9 cellular contexts compared by ENCODE assay signal in genomic region chr2:203330434-203330833, GRCh38. TPM values are rescaled to one million over a fixed set of nuclear protein-coding genes. Genes with fewer than 3 reads are reported as not detected.
A peak's percentile ranks its signal among the peaks of the same experiment; 100 is the strongest.
DNase-seq lines count a peak whose midpoint lies in the region; ATAC-seq, FAIRE-seq and TF ChIP-seq lines count a peak whose summit lies in the region.
"Had no signal": no experiment of that assay in that cellular context is flagged by ENCODE, and none has a peak within 500 bp of the region (broad histone marks: within the 10 kb centered on the region; RNA-seq: fewer than 3 reads in every experiment).

No MANE protein-coding gene starts in this region.

- H3K9ac ChIP-seq in PC-3 (ENCODE audit: low read length), result peak overlapping the region; percentile 93; the same call in 1 of the 2 replicates
- no peak overlapping the region for H3K9ac ChIP-seq in fibroblast of lung (ENCODE audit: insufficient read depth, low read length)

- H3K9me3 ChIP-seq in A549 (no peaks in the 10 kb centered on the region), DOHH2 (ENCODE audit: control insufficient read depth, insufficient read depth, low read length) (no peaks in the 10 kb centered on the region), PC-3 (ENCODE audit: low read length) (no peaks in the 10 kb centered on the region), fibroblast of lung (ENCODE audit: control insufficient read depth, insufficient read depth, low read depth, low read length) (no peaks in the 10 kb centered on the region)

- BruUV-seq in PC-3 (replicated peaks; lab: Mats Ljungman, UMichigan), result no TSS peak

- H3K9me2 ChIP-seq in DOHH2 (replicated peaks; ENCODE audit: control insufficient read depth, low read length) (no peaks in the 10 kb centered on the region), PC-3 (replicated peaks; ENCODE audit: low read length) (no peaks in the 10 kb centered on the region)

- ATAC-seq in A549 (no peak), PC-3 (0 out of 2 replicates have a peak, but pooled peaks have one; percentile 7), HG03045 (IDR thresholded peaks at IDR 0.05; ENCODE audit: unreplicated experiment) (no peak), GM19351 (IDR thresholded peaks at IDR 0.05; ENCODE audit: unreplicated experiment) (no peak)

- TF ChIP-seq RAD21 in A549 (conservative IDR thresholded peaks at IDR 0.05 in 1 of 2, IDR thresholded peaks at IDR 0.05 in 1 of 2), result no peak

- no peak for FAIRE-seq in A549 (lab: Jason Lieb, UNC)

- H3K4me2 ChIP-seq in A549 (peak overlapping the region; percentile 81), DOHH2 (ENCODE audit: low read length) (peak overlapping the region; percentile 94), PC-3 (ENCODE audit: low read length) (peak overlapping the region; percentile 83), fibroblast of lung (ENCODE audit: extremely low read depth, insufficient read depth, low read length) (peak overlapping the region; percentile 55)

- H2AFZ ChIP-seq in PC-3 (ENCODE audit: low read length), result no peak overlapping the region
- H2AFZ ChIP-seq in fibroblast of lung (ENCODE audit: low read length), result no peak overlapping the region

- H3K27me3 ChIP-seq in DOHH2 (ENCODE audit: control insufficient read depth, low read length) (no peaks in the 10 kb centered on the region), PC-3 (ENCODE audit: low read length) (no peaks in the 10 kb centered on the region), fibroblast of lung (ENCODE audit: control insufficient read depth, insufficient read depth, low read length) (no peaks in the 10 kb centered on the region)

- intact Hi-C loops in PC-3 (cut with micrococcal nuclease), result loop anchor here (5.0 kb wide), 1 partner anchor 122 kb away; no protein-coding TSS in a partner anchor

- no peak for TF ChIP-seq POLR2A in A549 (IDR thresholded peaks at IDR 0.05; ENCODE audit: low read length)

- peaks cover 68% of the 10 kb centered on the region for H3K79me2 ChIP-seq in DOHH2 (ENCODE audit: control insufficient read depth, low read length)
- peaks cover 73% of the 10 kb centered on the region for H3K79me2 ChIP-seq in PC-3 (ENCODE audit: low read length)
- H3K79me2 ChIP-seq in fibroblast of lung (ENCODE audit: control insufficient read depth, insufficient read depth, low read length), result peaks cover 64% of the 10 kb centered on the region

- H3K36me3 ChIP-seq in DOHH2 (ENCODE audit: control insufficient read depth, low read length) (peaks cover 5% of the 10 kb centered on the region; the same call in 1 of the 2 replicates), PC-3 (ENCODE audit: low read depth, low read length) (no peaks in the 10 kb centered on the region), fibroblast of lung (ENCODE audit: control insufficient read depth, insufficient read depth, low read length) (no peaks in the 10 kb centered on the region)

- peak overlapping the region in 1 of 2 experiments; percentile 25; a peak in 1 of 6 replicates for H3K27ac ChIP-seq in A549
- H3K27ac ChIP-seq in DOHH2 (ENCODE audit: low read depth, low read length), result no peak overlapping the region
- peak overlapping the region; percentile 16; the same call in 1 of the 2 replicates for H3K27ac ChIP-seq in PC-3 (ENCODE audit: low read length)
- H3K27ac ChIP-seq in fibroblast of lung (ENCODE audit: insufficient read depth, low read length), result no peak overlapping the region

- POLR2A ChIA-PET in A549 (lab: Yijun Ruan, JAX), result no interaction called here
- POLR2A ChIA-PET in PC-3 (lab: Charles Lee; ENCODE audit: unreplicated experiment), result no interaction called here

- TF ChIP-seq CTCF in A549 (IDR thresholded peaks at IDR 0.05) (no peak), DOHH2 (IDR thresholded peaks at IDR 0.05; ENCODE audit: low read depth, low read length, poor library complexity, severe bottlenecking) (no peak), PC-3 (conservative IDR thresholded peaks at IDR 0.05; ENCODE audit: low read depth, low read length) (no peak), fibroblast of lung (conservative IDR thresholded peaks at IDR 0.05 in 1 of 2, IDR thresholded peaks at IDR 0.05 in 1 of 2; ENCODE audit: low read depth in 1 of 2, low read length in 2 of 2) (no peak)

- CTCF ChIA-PET in A549 (lab: Yijun Ruan, JAX), result interaction anchor here (0.7 to 1.2 kb wide), 2 partner anchors 77 to 92 kb away, joined by 3 to 4 read pairs; no protein-coding TSS in a partner anchor
- CTCF ChIA-PET in PC-3 (lab: Charles Lee), result no interaction called here

- peak overlapping the region; percentile 76; the same call in 1 of the 3 replicates for H3K4me3 ChIP-seq in A549
- peak overlapping the region; percentile 97 for H3K4me3 ChIP-seq in DOHH2 (ENCODE audit: low read length)
- H3K4me3 ChIP-seq in PC-3 (ENCODE audit: low read length), result peak overlapping the region; percentile 88
- H3K4me3 ChIP-seq in fibroblast of lung (replicated peaks in 1 of 4; ENCODE audit: control extremely low read depth in 1 of 4, insufficient read depth in 1 of 4, low read depth in 3 of 4, low read length in 4 of 4), result peak overlapping the region; percentile 70 to 81 (median 77)

- no peaks in the 10 kb centered on the region; the same call in 1 of the 2 replicates for H4K20me1 ChIP-seq in DOHH2 (ENCODE audit: control insufficient read depth, insufficient read depth, low read depth, low read length)
- H4K20me1 ChIP-seq in PC-3 (ENCODE audit: low read length), result peaks cover 8% of the 10 kb centered on the region
- H4K20me1 ChIP-seq in fibroblast of lung (ENCODE audit: control insufficient read depth, extremely low read depth, insufficient read depth, low read length), result no peaks in the 10 kb centered on the region

- peaks cover 20% of the 10 kb centered on the region for H3K4me1 ChIP-seq in A549
- peaks cover 20% of the 10 kb centered on the region for H3K4me1 ChIP-seq in DOHH2 (ENCODE audit: control insufficient read depth, low read length)
- peaks cover 18% of the 10 kb centered on the region for H3K4me1 ChIP-seq in PC-3 (ENCODE audit: insufficient read depth, low read length)
- H3K4me1 ChIP-seq in fibroblast of lung (ENCODE audit: control insufficient read depth, extremely low read depth, insufficient read depth, low read length), result no peaks in the 10 kb centered on the region

- no peak for TF ChIP-seq EP300 in A549 (IDR thresholded peaks at IDR 0.05)

- peak in 1 of 2 experiments; percentile 16 for DNase-seq in A549 (ENCODE audit: low read depth in 1 of 2, low spot score in 1 of 2)
- peak; percentile 19 for DNase-seq in PC-3
- DNase-seq in fibroblast of lung (ENCODE audit: low read depth in 2 of 2), result peak; percentile 45 to 63
- DNase-seq in kidney glomerular epithelial cell (lab: John Stamatoyannopoulos, UW), result no peak
- DNase-seq in DMS79 (lab: John Stamatoyannopoulos, UW), result no peak
- DNase-seq: amygdala had no signal

- H3F3A ChIP-seq in DOHH2 (ENCODE audit: control insufficient read depth, insufficient read depth) (peaks cover 12% of the 10 kb centered on the region), PC-3 (ENCODE audit: low read length, unreplicated experiment) (peaks cover 8% of the 10 kb centered on the region)

TF ChIP-seq in A549, 52 proteins besides CTCF, POLR2A, EP300 and RAD21:
- TF ChIP-seq SREBF2 (IDR thresholded peaks at IDR 0.05), result no peak
- TF ChIP-seq CEBPB (IDR thresholded peaks at IDR 0.05), result peak; percentile 36 to 71; a peak in 3 of 4 replicates
TF ChIP-seq in A549: peak in this region for 1.

RNA-seq across cellular contexts. Expression of gene ABI2, which starts 2.2 kb away (rescaled TPM):
- polyA plus RNA-seq in A549 (2011; rRNA removed) (46.3 and 51.1 TPM in 2 replicates), A549 (2017; fragmentation: RNase III; extraction: RNeasy Plus Mini Kit Qiagen cat#74134 plus additional on column Dnase treatment) (36.2 to 43.5 TPM (median 41.4 TPM) in 3 replicates), fibroblast of lung (60.8 and 60.9 TPM in 2 replicates)
- polyA plus RNA-seq in A549 (2012; cell fraction: cytosol; rRNA removed), result 41.4 and 53.0 TPM in 2 replicates
- 25.7 and 26.9 TPM in 2 replicates for polyA plus RNA-seq in A549 (2012; cell fraction: nucleus; rRNA removed)
- 54.0 and 54.9 TPM in 2 replicates for polyA minus RNA-seq in A549 (2011; rRNA and poly(A)+ RNA removed)
- total RNA-seq in PC-3 (2014; rRNA removed) (37.6 and 50.7 TPM in 2 replicates), fibroblast of lung (27.0 and 32.2 TPM in 2 replicates)
- 49.0 and 50.3 TPM in 2 replicates for polyA plus RNA-seq in fibroblast of lung (2012)
- polyA minus RNA-seq in fibroblast of lung (ENCODE audit: low replicate concordance), result 45.5 and 91.7 TPM in 2 replicates

Comparison
In these comparisons a context has a peak if more than half of its experiments do, and no peak if none do; other contexts are left out.
1. DNase-seq: peak in PC-3 (single experiment) and fibroblast of lung (2 of 2); none in kidney glomerular epithelial cell (single experiment) and DMS79 (single experiment).
2. Peak in every context shown above with its lines, with median percentiles within 50 percentile points of each other: H3K4me2 ChIP-seq and H3K4me3 ChIP-seq.